ENCODE assay signal across 10 cellular contexts in the genomic region with DNA sequence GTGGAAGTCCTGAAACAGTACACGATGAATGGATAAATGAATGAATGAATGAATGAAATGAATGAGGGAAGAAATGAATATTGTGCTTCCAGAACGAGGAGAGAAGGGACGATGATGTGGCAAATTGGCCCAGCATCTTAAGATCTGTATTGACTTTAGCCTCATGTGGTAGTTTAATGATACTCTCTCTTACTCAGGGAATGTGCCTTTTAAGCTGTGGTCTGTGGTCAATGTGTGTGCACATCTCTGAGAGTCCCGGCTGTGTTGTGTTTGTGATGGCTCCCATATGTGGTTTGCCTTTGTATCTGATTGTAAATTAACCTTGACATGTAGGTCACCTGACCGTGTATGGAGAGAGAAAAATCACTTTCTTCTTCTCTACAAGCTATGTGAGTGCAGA.
DNase-seq lines count a peak whose midpoint lies in the region; ATAC-seq and TF ChIP-seq lines count a peak whose summit lies in the region.
"Had no signal": no experiment of that assay in that cellular context is flagged by ENCODE, and none has a peak within 500 bp of the region (broad histone marks: within the 10 kb centered on the region; RNA-seq: fewer than 3 reads in every experiment).

No MANE protein-coding gene starts in this region.

- TF ChIP-seq EP300 in ovary (IDR thresholded peaks at IDR 0.05) = no peak

- TF ChIP-seq CTCF in fibroblast of pulmonary artery (IDR thresholded peaks at IDR 0.05; ENCODE audit: low read length, missing control alignments) (no peak), ovary (IDR thresholded peaks at IDR 0.05) (no peak)

- DNase-seq in ACHN (peak; percentile 68), MV-4-11 (lab: John Stamatoyannopoulos, UW) (peak; percentile 40), fibroblast of pulmonary artery (ENCODE audit: low read depth) (peak; percentile 20), ovary (no peak), SHP77 treated with DMSO at 0.1 percent for 48 hours (lab: John Stamatoyannopoulos, UW) (no peak)

- no peaks in the 10 kb centered on the region for H3K9me3 ChIP-seq in ovary
- H3K9me3 ChIP-seq: heart right ventricle, MG63 had no signal

- ATAC-seq in GM18907 (IDR thresholded peaks at IDR 0.05; ENCODE audit: unreplicated experiment) (peak; percentile 77), HG02970 (IDR thresholded peaks at IDR 0.05; ENCODE audit: low FRiP score, unreplicated experiment) (no peak), HG03280 (IDR thresholded peaks at IDR 0.05; ENCODE audit: unreplicated experiment) (no peak)

- H3K27me3 ChIP-seq in ovary = no peaks in the 10 kb centered on the region
- H3K27me3 ChIP-seq: heart right ventricle, MG63 had no signal

- intact Hi-C loops in ovary (cut with DNase I) = no loop called here

- H3K36me3 ChIP-seq in ovary = no peaks in the 10 kb centered on the region
- H3K36me3 ChIP-seq: heart right ventricle, MG63 had no signal

- no peak for TF ChIP-seq POLR2A in ovary (IDR thresholded peaks at IDR 0.05)

- 41 to 47% (median 42%) methylated on average over 5 of the region's 5 CpGs for WGBS in ovary, 3 donors

- H3K4me1 ChIP-seq in ovary (ENCODE audit: insufficient read depth) = no peaks in the 10 kb centered on the region

- no peak overlapping the region for H3K27ac ChIP-seq in ovary
- H3K27ac ChIP-seq: heart right ventricle had no signal

- H3K4me3 ChIP-seq in fibroblast of pulmonary artery (replicated peaks; ENCODE audit: low read depth, low read length) (no peak overlapping the region), ovary (no peak overlapping the region)
- H3K4me3 ChIP-seq: heart right ventricle, MG63 had no signal

- in situ Hi-C loops in ACHN (cut with HindIII; ENCODE audit: low pct_ligation_motif_present, low pct_unique_long_range_greater_than_20kb, low sequenced_read_pairs) = no loop called here

Comparison
In these comparisons a context has a peak if more than half of its experiments do, and no peak if none do; other contexts are left out.
1. DNase-seq: peak in ACHN (single experiment), MV-4-11 (single experiment) and fibroblast of pulmonary artery (single experiment); none in ovary (0 of 5) and SHP77 treated with DMSO at 0.1 percent for 48 hours (single experiment).